Comparison of ENCODE assay signal across 1 cellular context in genomic region chrX:1507511-1508463, GRCh38.
TF ChIP-seq lines count a peak whose summit lies in the region.

No MANE protein-coding gene starts in this region.

TF ChIP-seq in HepG2, 621 proteins besides CTCF, POLR2A, EP300 and RAD21:
- TF ChIP-seq EZH2 (conservative IDR thresholded peaks at IDR 0.05; ENCODE audit: low read depth, low read length) (no peak), ZNF274 (CRISPR knock-in tag; IDR thresholded peaks at IDR 0.05) (no peak), ZNF17 (CRISPR knock-in tag; IDR thresholded peaks at IDR 0.05) (no peak), NFRKB (IDR thresholded peaks at IDR 0.05) (no peak), PRMT3 (CRISPR knock-in tag; IDR thresholded peaks at IDR 0.05; ENCODE audit: borderline replicate concordance, low read depth) (no peak), AKNA (CRISPR knock-in tag; IDR thresholded peaks at IDR 0.05; ENCODE audit: borderline replicate concordance) (no peak), SIN3A (IDR thresholded peaks at IDR 0.05; ENCODE audit: borderline replicate concordance, low read depth, low read length) (no peak), MAFK (conservative IDR thresholded peaks at IDR 0.05 in 1 of 2, IDR thresholded peaks at IDR 0.05 in 1 of 2; ENCODE audit: low read length in 2 of 2) (no peak), ZSCAN22 (CRISPR knock-in tag; IDR thresholded peaks at IDR 0.05) (no peak), ZBTB7A (CRISPR knock-in tag; IDR thresholded peaks at IDR 0.05) (no peak), FOXJ3 (CRISPR knock-in tag; IDR thresholded peaks at IDR 0.05; ENCODE audit: borderline replicate concordance) (no peak), ZNF562 (CRISPR knock-in tag; IDR thresholded peaks at IDR 0.05; ENCODE audit: borderline replicate concordance) (no peak), HNRNPL (IDR thresholded peaks at IDR 0.05; ENCODE audit: low read depth, low read length) (no peak), ZNF276 (CRISPR knock-in tag; IDR thresholded peaks at IDR 0.05; ENCODE audit: low read depth) (no peak), ZBED4 (CRISPR knock-in tag; IDR thresholded peaks at IDR 0.05; ENCODE audit: borderline replicate concordance) (no peak), ARHGAP35 (CRISPR knock-in tag; IDR thresholded peaks at IDR 0.05; ENCODE audit: borderline replicate concordance) (no peak), ZNF567 (CRISPR knock-in tag; IDR thresholded peaks at IDR 0.05; ENCODE audit: borderline replicate concordance) (no peak), YEATS4 (CRISPR knock-in tag; IDR thresholded peaks at IDR 0.05; ENCODE audit: borderline replicate concordance) (no peak), GZF1 (CRISPR knock-in tag; IDR thresholded peaks at IDR 0.05) (no peak)
